Comparison of ENCODE assay signal across 18 cellular contexts in the genomic region with DNA sequence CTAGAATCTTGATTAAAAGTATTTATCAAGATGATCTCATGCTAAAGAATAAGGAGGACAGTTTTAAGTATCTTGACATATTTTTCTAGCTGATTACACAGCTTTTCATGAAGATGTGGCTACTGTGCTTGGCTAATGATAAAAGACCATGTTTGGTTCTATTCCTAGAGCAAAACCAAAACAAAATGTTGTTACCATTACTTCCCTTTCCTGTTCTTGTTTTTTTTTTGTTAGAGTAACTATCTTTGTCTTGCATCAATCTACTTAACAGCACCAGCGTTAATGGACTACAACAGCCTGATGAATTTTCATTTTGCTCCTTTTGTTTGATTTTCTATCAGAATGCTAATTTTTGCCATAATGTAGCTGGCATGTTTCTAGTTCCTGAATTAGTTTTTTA.
DNase-seq lines count a peak whose midpoint lies in the region; ATAC-seq and TF ChIP-seq lines count a peak whose summit lies in the region.
"Had no signal": no experiment of that assay in that cellular context is flagged by ENCODE, and none has a peak within 500 bp of the region (broad histone marks: within the 10 kb centered on the region; RNA-seq: fewer than 3 reads in every experiment).

No MANE protein-coding gene starts in this region.

- H3F3A ChIP-seq in MM.1S (ENCODE audit: insufficient read depth, low read length): no peaks in the 10 kb centered on the region

- peak overlapping the region; percentile 19 to 91 (median 79) for H3K4me3 Mint-ChIP-seq in CD4-positive, alpha-beta memory T cell
- peak overlapping the region; percentile 48 to 79 for H3K4me3 Mint-ChIP-seq in effector memory CD8-positive, alpha-beta T cell

- H3K4me3 ChIP-seq in BLaER1 treated with 17β-estradiol and CSF1 and Interleukin-3, amounts not matched to agents 10 nM and 100 nM: peak overlapping the region in 1 of 10 experiments; percentile 38; a peak in 3 of 20 replicates
- no peak overlapping the region for H3K4me3 ChIP-seq in CD4-positive, alpha-beta memory T cell (ENCODE audit: low read length in 2 of 2)
- H3K4me3 ChIP-seq in MM.1S (ENCODE audit: low read length) (no peak overlapping the region), right cardiac atrium (ENCODE audit: low read length) (no peak overlapping the region)
- H3K4me3 ChIP-seq: hepatocyte, psoas muscle had no signal

- H3K9me2 ChIP-seq in MM.1S (replicated peaks; ENCODE audit: insufficient read depth, low read length): no peaks in the 10 kb centered on the region

- H3K27ac Mint-ChIP-seq in CD4-positive, alpha-beta memory T cell: peak overlapping the region; percentile 20 to 93 (median 81)
- peak overlapping the region; percentile 66 to 94 for H3K27ac Mint-ChIP-seq in effector memory CD8-positive, alpha-beta T cell

- no peaks in the 10 kb centered on the region for H3K27me3 Mint-ChIP-seq in CD4-positive, alpha-beta memory T cell
- H3K27me3 Mint-ChIP-seq in effector memory CD8-positive, alpha-beta T cell: no peaks in the 10 kb centered on the region

- CTCF ChIA-PET in CD4-positive, alpha-beta memory T cell (lab: Charles Lee; ENCODE audit: partially characterized antibody): interaction anchor here (1.4 to 2.3 kb wide), 2 partner anchors 15 to 368 kb away, joined by 5 to 8 read pairs; no protein-coding TSS in a partner anchor

- H3K27me3 ChIP-seq in BLaER1 treated with 17β-estradiol and CSF1 and Interleukin-3, amounts not matched to agents 10 nM and 100 nM: no peaks in the 10 kb centered on the region
- no peaks in the 10 kb centered on the region for H3K27me3 ChIP-seq in CD4-positive, alpha-beta memory T cell (ENCODE audit: insufficient read depth, low read length)
- no peaks in the 10 kb centered on the region for H3K27me3 ChIP-seq in MM.1S (replicated peaks; ENCODE audit: insufficient read depth, low read length)
- no peaks in the 10 kb centered on the region for H3K27me3 ChIP-seq in right cardiac atrium (ENCODE audit: control insufficient read depth, insufficient read depth)
- H3K27me3 ChIP-seq: hepatocyte had no signal

- intact Hi-C loops in CD4-positive, alpha-beta memory T cell (cut with micrococcal nuclease): no loop called here
- intact Hi-C loops in right cardiac atrium (cut with DNase I): no loop called here

- peaks cover 15 to 44% (median 31%) of the 10 kb centered on the region in 11 experiments for H3K9me3 ChIP-seq in BLaER1 treated with 17β-estradiol and CSF1 and Interleukin-3, amounts not matched to agents 10 nM and 100 nM (replicated peaks in 1 of 11)
- H3K9me3 ChIP-seq in CD4-positive, alpha-beta memory T cell (ENCODE audit: control insufficient read depth in 1 of 2, low read length in 2 of 2): no peaks in the 10 kb centered on the region
- H3K9me3 ChIP-seq in MM.1S (replicated peaks; ENCODE audit: insufficient read depth, low read length) (no peaks in the 10 kb centered on the region), right cardiac atrium (ENCODE audit: control insufficient read depth, low read length) (no peaks in the 10 kb centered on the region)
- H3K9me3 ChIP-seq: psoas muscle had no signal

- peak overlapping the region; percentile 23 to 83 (median 63) for H3K4me2 ChIP-seq in BLaER1 treated with 17β-estradiol and CSF1 and Interleukin-3, amounts not matched to agents 10 nM and 100 nM
- H3K4me2 ChIP-seq in MM.1S (ENCODE audit: low read depth, low read length): no peak overlapping the region
- H3K4me2 ChIP-seq: hepatocyte had no signal

- H3K9me3 Mint-ChIP-seq in CD4-positive, alpha-beta memory T cell: peaks cover 0 to 3% (median 0%) of the 10 kb centered on the region in 8 donors
- no peaks in the 10 kb centered on the region for H3K9me3 Mint-ChIP-seq in effector memory CD8-positive, alpha-beta T cell

- H4K20me1 ChIP-seq in BLaER1 treated with 17β-estradiol and CSF1 and Interleukin-3, amounts not matched to agents 10 nM and 100 nM: no peaks in the 10 kb centered on the region
- H4K20me1 ChIP-seq in MM.1S (ENCODE audit: insufficient read depth, low read length): no peaks in the 10 kb centered on the region

- POLR2A ChIA-PET in CD4-positive, alpha-beta memory T cell (lab: Charles Lee; ENCODE audit: partially characterized antibody): interaction anchor here (0.6 kb wide), 1 partner anchor 37 kb away, joined by 3 read pairs; no protein-coding TSS in a partner anchor

- H3K4me1 Mint-ChIP-seq in CD4-positive, alpha-beta memory T cell: peaks cover 33 to 63% (median 46%) of the 10 kb centered on the region in 4 donors
- peaks cover 28 to 48% of the 10 kb centered on the region in 2 donors for H3K4me1 Mint-ChIP-seq in effector memory CD8-positive, alpha-beta T cell (ENCODE audit: low read depth in 2 of 2)

- no peaks in the 10 kb centered on the region for H3K79me2 ChIP-seq in MM.1S (ENCODE audit: low read length)
- H3K79me2 ChIP-seq: hepatocyte had no signal

- no peak for TF ChIP-seq CTCF in MM.1S (IDR thresholded peaks at IDR 0.05; ENCODE audit: low read length)

- H3K36me3 ChIP-seq in BLaER1 treated with 17β-estradiol and CSF1 and Interleukin-3, amounts not matched to agents 10 nM and 100 nM: peaks cover 38 to 74% (median 57%) of the 10 kb centered on the region in 11 experiments
- no peaks in the 10 kb centered on the region for H3K36me3 ChIP-seq in CD4-positive, alpha-beta memory T cell (ENCODE audit: insufficient read depth, low read length)
- H3K36me3 ChIP-seq in MM.1S (replicated peaks; ENCODE audit: insufficient read depth, low read length): no peaks in the 10 kb centered on the region

- peak overlapping the region in 2 of 11 experiments; percentile 10 to 20; a peak in 3 of 22 replicates for H3K9ac ChIP-seq in BLaER1 treated with 17β-estradiol and CSF1 and Interleukin-3, amounts not matched to agents 10 nM and 100 nM
- no peak overlapping the region for H3K9ac ChIP-seq in MM.1S (ENCODE audit: low read length)

- 61% methylated on average over 1 of the region's 1 CpG for WGBS in right cardiac atrium

- peak; percentile 61 for ATAC-seq in effector memory CD8-positive, alpha-beta T cell (replicated peaks)
- ATAC-seq in right cardiac atrium: no peak
- ATAC-seq: psoas muscle had no signal

- H3K27ac ChIP-seq in BLaER1 treated with 17β-estradiol and CSF1 and Interleukin-3, amounts not matched to agents 10 nM and 100 nM: peak overlapping the region in 9 of 11 experiments; percentile 22 to 56 (median 40); a peak in 14 of 22 replicates
- H3K27ac ChIP-seq in CD4-positive, alpha-beta memory T cell (ENCODE audit: low read depth, low read length): no peak overlapping the region
- H3K27ac ChIP-seq in MM.1S (ENCODE audit: low read length) (no peak overlapping the region), right cardiac atrium (ENCODE audit: low read length) (no peak overlapping the region)
- H3K27ac ChIP-seq: hepatocyte, psoas muscle, WERI-Rb-1 had no signal

- H3K36me3 Mint-ChIP-seq in CD4-positive, alpha-beta memory T cell: peaks cover 37 to 56% of the 10 kb centered on the region in 2 donors
- peaks cover 7% of the 10 kb centered on the region for H3K36me3 Mint-ChIP-seq in effector memory CD8-positive, alpha-beta T cell (ENCODE audit: insufficient read depth)

- peaks cover 9 to 60% (median 41%) of the 10 kb centered on the region in 10 experiments for H3K4me1 ChIP-seq in BLaER1 treated with 17β-estradiol and CSF1 and Interleukin-3, amounts not matched to agents 10 nM and 100 nM
- H3K4me1 ChIP-seq in CD4-positive, alpha-beta memory T cell (ENCODE audit: insufficient read depth, low read length): peaks cover 37% of the 10 kb centered on the region
- H3K4me1 ChIP-seq in MM.1S (ENCODE audit: low read length): no peaks in the 10 kb centered on the region
- H3K4me1 ChIP-seq in right cardiac atrium (ENCODE audit: control insufficient read depth, insufficient read depth, low read length): no peaks in the 10 kb centered on the region
- H3K4me1 ChIP-seq: psoas muscle had no signal

- no peak overlapping the region for H2AFZ ChIP-seq in MM.1S (ENCODE audit: low read length)
- H2AFZ ChIP-seq: hepatocyte had no signal

- DNase-seq in CD4-positive, alpha-beta memory T cell: peak in 3 of 5 donors; percentile 11 to 20 (median 20)
- DNase-seq in MV-4-11 (lab: John Stamatoyannopoulos, UW): peak; percentile 38
- DNase-seq in effector memory CD8-positive, alpha-beta T cell: no peak
- DNase-seq in MM.1S: no peak
- no peak for DNase-seq in SHP77 (lab: John Stamatoyannopoulos, UW)
- DNase-seq in right cardiac atrium: no peak
- no peak for DNase-seq in UCSD-AML1 (lab: John Stamatoyannopoulos, UW; ENCODE audit: unreplicated experiment)
- DNase-seq: activated naive CD4-positive, alpha-beta T cell treated with Interleukin-2 at 50 U/mL for 16 hours; DMS 273 treated with DMSO at 0.1 percent for 48 hours; mesenchymal stem cell; NCI-H1694 treated with DMSO at 0.1 percent for 48 hours; NCI-H345; NK-92 treated with Interleukin-12 subunit alpha and Interleukin-12 subunit beta, amount 100 ng/mL, for 24 hours; psoas muscle; RPMI8226; WERI-Rb-1 had no signal

Comparison
In these comparisons a context has a peak if more than half of its experiments do, and no peak if none do; other contexts are left out.
1. H3K27ac ChIP-seq: peak in BLaER1 treated with 17β-estradiol and CSF1 and Interleukin-3, amounts not matched to agents 10 nM and 100 nM (9 of 11); none in CD4-positive, alpha-beta memory T cell (single experiment), MM.1S (single experiment) and right cardiac atrium (single experiment).
2. DNase-seq: peak in CD4-positive, alpha-beta memory T cell (3 of 5) and MV-4-11 (single experiment); none in effector memory CD8-positive, alpha-beta T cell (0 of 3), MM.1S (single experiment), SHP77 (0 of 2), right cardiac atrium (0 of 3) and UCSD-AML1 (single experiment).